In genomic region chr17:76427457-76428231, GRCh38 we compare ENCODE assay signal across 12 cellular contexts. TPM values are rescaled to one million over a fixed set of nuclear protein-coding genes. Genes with fewer than 3 reads are reported as not detected.
DNase-seq lines count a peak whose midpoint lies in the region; TF ChIP-seq lines count a peak whose summit lies in the region.
"Had no signal": no experiment of that assay in that cellular context is flagged by ENCODE, and none has a peak within 500 bp of the region (broad histone marks: within the 10 kb centered on the region; RNA-seq: fewer than 3 reads in every experiment).

No MANE protein-coding gene starts in this region.

- peaks cover 5% of the 10 kb centered on the region for H3K36me3 Mint-ChIP-seq in IgD-negative memory B cell
- H3K36me3 Mint-ChIP-seq in progenitor cell of endocrine pancreas (ENCODE audit: insufficient read depth) = no peaks in the 10 kb centered on the region

- no peak for TF ChIP-seq EP300 in transverse colon (IDR thresholded peaks at IDR 0.05; ENCODE audit: low read depth)

- in situ Hi-C loops in transverse colon (cut with MboI; ENCODE audit: low pct_ligation_motif_present in 1 of 4, low pct_unique_long_range_greater_than_20kb in 1 of 4, low sequenced_read_pairs in 3 of 4) = no loop called here

- no peaks in the 10 kb centered on the region for H3K27me3 ChIP-seq in transverse colon

- H3K27ac Mint-ChIP-seq in IgD-negative memory B cell (peak overlapping the region; percentile 25 to 94 (median 64)), progenitor cell of endocrine pancreas (no peak overlapping the region)
- H3K27ac Mint-ChIP-seq: activated T-cell treated with anti-CD3 and anti-CD28 coated beads, Interleukin-2, amount 50 U/mL, for 24 hours; stimulated activated effector memory CD8-positive, alpha-beta T cell treated with anti-CD3 and anti-CD28 coated beads, Interleukin-12 subunit alpha, Interleukin-12 subunit beta, amount 100 ng/mL, for 72 hours had no signal

- no peaks in the 10 kb centered on the region for H3K27me3 Mint-ChIP-seq in IgD-negative memory B cell
- no peaks in the 10 kb centered on the region for H3K27me3 Mint-ChIP-seq in progenitor cell of endocrine pancreas
- H3K27me3 Mint-ChIP-seq: activated T-cell treated with anti-CD3 and anti-CD28 coated beads, Interleukin-2, amount 50 U/mL, for 24 hours had no signal

- H3K27ac ChIP-seq in transverse colon = peak overlapping the region; percentile 7 to 53 (median 33)

- peaks cover 33 to 55% (median 45%) of the 10 kb centered on the region in 3 donors for H3K4me1 Mint-ChIP-seq in IgD-negative memory B cell
- H3K4me1 Mint-ChIP-seq in progenitor cell of endocrine pancreas (ENCODE audit: low read depth) = peaks cover 10% of the 10 kb centered on the region

- intact Hi-C loops in transverse colon (cut with DNase I; ENCODE audit: low total_unique reads) = no loop called here

- no peaks in the 10 kb centered on the region for H3K9me3 ChIP-seq in transverse colon

- DNase-seq in astrocyte of the hippocampus (ENCODE audit: low read depth, low spot score) (peak; percentile 50), kidney tubule cell (ENCODE audit: low spot score) (peak; percentile 24), transverse colon (peak; percentile 42), SIG-M5 (lab: John Stamatoyannopoulos, UW) (no peak), progenitor cell of endocrine pancreas (ENCODE audit: low spot score, unreplicated experiment) (no peak)
- no peak for DNase-seq in activated CD4-positive, alpha-beta T cell treated with anti-CD3 and anti-CD28 coated beads, Interleukin-2, amount 50 U/mL, for 1 hour
- DNase-seq: activated T-cell treated with anti-CD3 and anti-CD28 coated beads, Interleukin-2, amount 50 U/mL, for 24 hours; DMS79 treated with DMSO at 0.1 percent for 48 hours; GOT3 had no signal

- WGBS in transverse colon (ENCODE audit: low coverage in 1 of 2), 2 donors = 41 to 51% methylated on average over 5 to 9 of the region's 9 CpGs

- no peak for TF ChIP-seq POLR2A in transverse colon (IDR thresholded peaks at IDR 0.05)

- no peaks in the 10 kb centered on the region for H3K9me3 Mint-ChIP-seq in IgD-negative memory B cell
- no peaks in the 10 kb centered on the region for H3K9me3 Mint-ChIP-seq in progenitor cell of endocrine pancreas (ENCODE audit: low read depth)
- H3K9me3 Mint-ChIP-seq: activated T-cell treated with anti-CD3 and anti-CD28 coated beads, Interleukin-2, amount 50 U/mL, for 24 hours; stimulated activated effector memory CD8-positive, alpha-beta T cell treated with anti-CD3 and anti-CD28 coated beads, Interleukin-12 subunit alpha, Interleukin-12 subunit beta, amount 100 ng/mL, for 72 hours had no signal

- no peaks in the 10 kb centered on the region for H3K36me3 ChIP-seq in transverse colon

- H3K4me1 ChIP-seq in transverse colon = peaks cover 9 to 22% (median 14%) of the 10 kb centered on the region in 4 donors

- H3K4me3 Mint-ChIP-seq in IgD-negative memory B cell (peak overlapping the region; percentile 21 to 86 (median 32)), progenitor cell of endocrine pancreas (ENCODE audit: low read depth) (no peak overlapping the region)
- H3K4me3 Mint-ChIP-seq: activated T-cell treated with anti-CD3 and anti-CD28 coated beads, Interleukin-2, amount 50 U/mL, for 24 hours; stimulated activated effector memory CD8-positive, alpha-beta T cell treated with anti-CD3 and anti-CD28 coated beads, Interleukin-12 subunit alpha, Interleukin-12 subunit beta, amount 100 ng/mL, for 72 hours had no signal

- TF ChIP-seq CTCF in transverse colon (IDR thresholded peaks at IDR 0.05) (no peak), progenitor cell of endocrine pancreas (IDR thresholded peaks at IDR 0.05; ENCODE audit: unreplicated experiment) (no peak)

- no peak overlapping the region for H3K4me3 ChIP-seq in transverse colon

RNA-seq across cellular contexts. Expression of gene UBE2O, which starts 25.3 kb away (rescaled TPM):
- polyA plus RNA-seq in IgD-negative memory B cell = 13.8 TPM
- total RNA-seq in transverse colon (10 to 100 TPM in 3 of 4 donors, 1 to 10 TPM in 1; 9.8 to 28.8 (median 15.9) TPM), progenitor cell of endocrine pancreas (43.4 and 44.6 TPM in 2 replicates)

RNA-seq across cellular contexts. Expression of gene AANAT, which starts 39.8 kb away (rescaled TPM):
- polyA plus RNA-seq in IgD-negative memory B cell = 1.1 TPM
- total RNA-seq in transverse colon (not detected), progenitor cell of endocrine pancreas (0.40 TPM in 1 of 2 replicates, not detected in the other)
- total RNA-seq: bronchial epithelial cell had no signal

RNA-seq across cellular contexts. Expression of gene SPHK1, which starts 43.2 kb away (rescaled TPM):
- polyA plus RNA-seq in IgD-negative memory B cell = not detected
- total RNA-seq in transverse colon (10 to 100 TPM in 1 of 4 donors, 1 to 10 TPM in 2, not detected in 1; 4.2 to 16.1 (median 6.8) TPM), progenitor cell of endocrine pancreas (12.8 and 13.9 TPM in 2 replicates)

Comparison
In these comparisons a context has a peak if more than half of its experiments do, and no peak if none do; other contexts are left out.
1. DNase-seq: peak in astrocyte of the hippocampus (single experiment), kidney tubule cell (single experiment) and transverse colon (single experiment); none in SIG-M5 (single experiment), progenitor cell of endocrine pancreas (single experiment) and activated CD4-positive, alpha-beta T cell treated with anti-CD3 and anti-CD28 coated beads, Interleukin-2, amount 50 U/mL, for 1 hour (single experiment).